Comparison of ENCODE assay signal across 13 cellular contexts in genomic region chr1:230857077-230857476, GRCh38. TPM values are rescaled to one million over a fixed set of nuclear protein-coding genes. Genes with fewer than 3 reads are reported as not detected.
DNase-seq lines count a peak whose midpoint lies in the region; TF ChIP-seq lines count a peak whose summit lies in the region.
"Had no signal": no experiment of that assay in that cellular context is flagged by ENCODE, and none has a peak within 500 bp of the region (broad histone marks: within the 10 kb centered on the region; RNA-seq: fewer than 3 reads in every experiment).

No MANE protein-coding gene starts in this region.

- no peak for TF ChIP-seq CTCF in progenitor cell of endocrine pancreas (IDR thresholded peaks at IDR 0.05; ENCODE audit: unreplicated experiment)
- TF ChIP-seq CTCF in foreskin fibroblast (IDR thresholded peaks at IDR 0.05; ENCODE audit: low read depth, low read length): no peak
- no peak for TF ChIP-seq CTCF in BE2C (IDR thresholded peaks at IDR 0.05; ENCODE audit: low read depth, low read length)
- TF ChIP-seq CTCF in A673 (conservative IDR thresholded peaks at IDR 0.05; ENCODE audit: low read depth, low read length): no peak

- H3K36me3 ChIP-seq in BE2C (no peaks in the 10 kb centered on the region), A673 (ENCODE audit: insufficient read depth, low read length, poor library complexity, severe bottlenecking) (peaks cover 7% of the 10 kb centered on the region)

- H3K36me3 Mint-ChIP-seq in progenitor cell of endocrine pancreas (ENCODE audit: insufficient read depth): peaks cover 47% of the 10 kb centered on the region

- BruUV-seq in A673 (replicated peaks; lab: Mats Ljungman, UMichigan): no TSS peak

- no peaks in the 10 kb centered on the region for H3K4me1 ChIP-seq in BE2C
- peaks cover 6% of the 10 kb centered on the region for H3K4me1 ChIP-seq in A673 (ENCODE audit: insufficient read depth, low read length, poor library complexity, severe bottlenecking)

- H3K9me3 ChIP-seq in BE2C (no peaks in the 10 kb centered on the region), A673 (ENCODE audit: low read depth, low read length, poor library complexity, severe bottlenecking) (no peaks in the 10 kb centered on the region)

- intact Hi-C loops in A673 (cut with micrococcal nuclease; ENCODE audit: unreplicated experiment): no loop called here

- peak in 11 of 14 donors; percentile 28 to 95 (median 56) for DNase-seq in C1 segment of cervical spinal cord (lab: John Stamatoyannopoulos, UW)
- DNase-seq in anterior cingulate cortex (lab: John Stamatoyannopoulos, UW): peak in 53 of 58 donors; percentile 26 to 93 (median 70)
- DNase-seq in iris pigment epithelial cell (ENCODE audit: low read depth): peak; percentile 73
- DNase-seq in progenitor cell of endocrine pancreas (ENCODE audit: low spot score, unreplicated experiment): no peak
- DNase-seq in foreskin fibroblast: no peak
- DNase-seq in BE2C: no peak
- DNase-seq in A673 (ENCODE audit: low spot score): no peak
- DNase-seq in G401 (ENCODE audit: low spot score): no peak
- DNase-seq: activated CD8-positive, alpha-beta memory T cell treated with anti-CD3 and anti-CD28 coated beads, Interleukin-2, amount 50 U/mL, for 4 hours; DMS79 treated with DMSO at 0.1 percent for 48 hours; NCI-H1417 treated with DMSO at 0.1 percent for 48 hours; NCI-H526 treated with DMSO at 0.1 percent for 48 hours had no signal

- in situ Hi-C loops in G401 (cut with HindIII; ENCODE audit: low sequenced_read_pairs): no loop called here

- H3K27me3 Mint-ChIP-seq in progenitor cell of endocrine pancreas: no peaks in the 10 kb centered on the region
- H3K27me3 Mint-ChIP-seq: memory B cell had no signal

- CTCF ChIA-PET in A673 (lab: Charles Lee): no interaction called here

- no peaks in the 10 kb centered on the region for H3K27me3 ChIP-seq in BE2C
- no peaks in the 10 kb centered on the region for H3K27me3 ChIP-seq in A673 (replicated peaks; ENCODE audit: insufficient read depth, low read depth, low read length, poor library complexity)

- POLR2A ChIA-PET in A673 (lab: Charles Lee; ENCODE audit: low non-redundant PET): no interaction called here

- peaks cover 29% of the 10 kb centered on the region for H3K4me1 Mint-ChIP-seq in progenitor cell of endocrine pancreas (ENCODE audit: low read depth)
- H3K4me1 Mint-ChIP-seq: memory B cell had no signal

- peak overlapping the region; percentile 55 for H3K27ac Mint-ChIP-seq in progenitor cell of endocrine pancreas
- H3K27ac Mint-ChIP-seq: memory B cell had no signal

- no peak overlapping the region for H3K27ac ChIP-seq in A673 (ENCODE audit: low read depth, low read length, poor library complexity, severe bottlenecking)

- H3K4me3 ChIP-seq in foreskin fibroblast (ENCODE audit: low read depth in 1 of 2, low read length in 2 of 2): no peak overlapping the region
- no peak overlapping the region for H3K4me3 ChIP-seq in BE2C (ENCODE audit: low read depth, low read length)
- no peak overlapping the region for H3K4me3 ChIP-seq in A673 (ENCODE audit: low read depth, low read length, poor library complexity, severe bottlenecking)

- H3K9me3 Mint-ChIP-seq in progenitor cell of endocrine pancreas (ENCODE audit: low read depth): peaks cover 5% of the 10 kb centered on the region
- H3K9me3 Mint-ChIP-seq: memory B cell had no signal

- no peak overlapping the region for H3K4me3 Mint-ChIP-seq in progenitor cell of endocrine pancreas (ENCODE audit: low read depth)
- H3K4me3 Mint-ChIP-seq: memory B cell had no signal

RNA-seq across cellular contexts. Expression of gene C1orf198, which starts 11.2 kb away (rescaled TPM):
- total RNA-seq in progenitor cell of endocrine pancreas: 67.8 and 70.1 TPM in 2 replicates
- polyA plus RNA-seq in BE2C (2012; ENCODE audit: insufficient read depth, insufficient read length, low read depth): 12.1 TPM
- total RNA-seq in A673 (2021): 39.4 and 42.4 TPM in 2 replicates
- 22.6 and 35.6 TPM in 2 replicates for total RNA-seq in G401 (2014; rRNA removed; shearing (Covaris generic))

Comparison
In these comparisons a context has a peak if more than half of its experiments do, and no peak if none do; other contexts are left out.
1. DNase-seq: peak in C1 segment of cervical spinal cord (11 of 14), anterior cingulate cortex (53 of 58) and iris pigment epithelial cell (single experiment); none in progenitor cell of endocrine pancreas (single experiment), foreskin fibroblast (0 of 2), BE2C (single experiment), A673 (single experiment) and G401 (single experiment).